In the genomic region with DNA sequence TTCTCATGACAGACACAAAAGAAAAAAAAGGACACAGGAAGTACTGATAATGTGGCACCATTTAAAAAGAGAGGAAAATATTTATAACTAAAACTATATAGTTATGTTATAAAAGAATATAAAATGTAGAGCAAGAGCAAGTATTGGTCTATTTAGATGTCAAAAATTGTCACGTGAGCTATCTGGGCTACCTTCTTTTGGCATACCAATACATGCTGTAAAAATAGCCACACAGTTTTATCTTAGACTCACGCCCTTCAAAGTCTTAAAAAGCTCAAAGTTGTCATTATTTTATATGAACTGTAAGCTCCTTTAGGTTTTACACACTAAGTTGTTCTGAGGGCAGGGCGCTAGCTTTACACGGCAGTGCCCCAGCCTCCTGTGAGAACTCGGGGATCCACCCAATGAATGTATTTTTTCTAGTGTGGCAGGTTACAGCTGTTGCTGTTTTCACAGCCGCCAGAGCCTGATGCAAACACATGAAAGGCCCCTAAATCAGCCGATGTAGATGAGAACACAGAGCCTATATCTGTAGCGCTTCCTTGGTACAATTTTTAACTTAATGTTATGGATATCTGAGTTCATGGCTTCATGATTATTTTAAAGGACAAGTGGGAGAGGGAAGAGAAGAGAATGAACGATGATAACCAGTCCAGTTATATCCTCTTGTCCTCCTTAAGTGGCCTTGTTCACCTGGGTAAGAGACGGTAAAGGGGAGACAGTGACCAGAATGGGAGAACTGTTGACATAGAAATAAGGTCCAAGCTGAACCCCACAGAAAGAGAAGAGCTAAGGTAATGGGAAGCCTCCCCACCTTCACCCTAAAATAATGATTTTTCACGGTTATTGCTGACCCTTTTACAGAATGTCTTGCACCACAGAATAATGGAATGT, we compare ENCODE assay signal across 15 cellular contexts.
A peak's percentile ranks its signal among the peaks of the same experiment; 100 is the strongest.
DNase-seq lines count a peak whose midpoint lies in the region; ATAC-seq and TF ChIP-seq lines count a peak whose summit lies in the region.
"Had no signal": no experiment of that assay in that cellular context is flagged by ENCODE, and none has a peak within 500 bp of the region (broad histone marks: within the 10 kb centered on the region; RNA-seq: fewer than 3 reads in every experiment).

No MANE protein-coding gene starts in this region.

- no peak overlapping the region for H3K56ac ChIP-seq in mesendoderm (ENCODE audit: low read length)

- TF ChIP-seq POLR2A in GM18505 (IDR thresholded peaks at IDR 0.05; ENCODE audit: borderline replicate concordance, extremely low read depth, insufficient read depth, insufficient read length), result no peak

- H3K4ac ChIP-seq in mesendoderm (ENCODE audit: low read depth, low read length), result no peak overlapping the region

- H3K4me1 Mint-ChIP-seq in nephron, result peaks cover 35% of the 10 kb centered on the region
- H3K4me1 Mint-ChIP-seq: CD14-positive monocyte, IgD-negative memory B cell had no signal

- peak overlapping the region; percentile 36 for H3K27ac ChIP-seq in caudate nucleus (ENCODE audit: low read depth, low read length)
- no peak overlapping the region for H3K27ac ChIP-seq in mesendoderm (ENCODE audit: low read depth, low read length)
- H3K27ac ChIP-seq: BLaER1 had no signal

- H3K18ac ChIP-seq in mesendoderm (ENCODE audit: low read length), result no peak overlapping the region

- H2BK5ac ChIP-seq in mesendoderm (ENCODE audit: low read length), result no peak overlapping the region

- no peaks in the 10 kb centered on the region for H3K4me1 ChIP-seq in mesendoderm (ENCODE audit: control insufficient read depth, low read depth, low read length)
- H3K4me1 ChIP-seq: BLaER1 had no signal

- H3K79me2 ChIP-seq in mesendoderm (ENCODE audit: control insufficient read depth, insufficient read depth, low read length), result no peaks in the 10 kb centered on the region

- no peak overlapping the region for H4K5ac ChIP-seq in mesendoderm (ENCODE audit: low read length)

- no CpG with 5 or more reads among the region's 11 CpGs for WGBS in mesendoderm (ENCODE audit: extremely low coverage, insufficient coverage, low lambda C conversion rate)

- ATAC-seq in GM18505 (IDR thresholded peaks at IDR 0.05; ENCODE audit: unreplicated experiment), result no peak
- ATAC-seq: CD8-positive, alpha-beta T cell; HepG2 had no signal

- peak; percentile 14 for DNase-seq in NCI-H2227 (lab: John Stamatoyannopoulos, UW; ENCODE audit: unreplicated experiment)
- no peak for DNase-seq in NCI-H2227 treated with DMSO at 0.1 percent for 48 hours (lab: John Stamatoyannopoulos, UW)
- DNase-seq in caudate nucleus (lab: John Stamatoyannopoulos, UW), result no peak
- DNase-seq in NCI-H2081 (lab: John Stamatoyannopoulos, UW), result no peak
- DNase-seq in mesendoderm, result no peak
- no peak for DNase-seq in ureter (ENCODE audit: low spot score)
- DNase-seq: 8988T; CD8-positive, alpha-beta T cell; H9 had no signal

- H3K27ac Mint-ChIP-seq in nephron, result no peak overlapping the region
- H3K27ac Mint-ChIP-seq: CD14-positive monocyte; CD8-positive, alpha-beta T cell; H9; IgD-negative memory B cell had no signal

- no peak for TF ChIP-seq CTCF in nephron (IDR thresholded peaks at IDR 0.05; ENCODE audit: unreplicated experiment in 3 of 3)

- H3K79me1 ChIP-seq in mesendoderm (ENCODE audit: low read length), result no peaks in the 10 kb centered on the region

- H3K36me3 ChIP-seq in mesendoderm (ENCODE audit: control insufficient read depth, insufficient read depth, low read length), result no peaks in the 10 kb centered on the region
- H3K36me3 ChIP-seq: BLaER1 had no signal

- no peaks in the 10 kb centered on the region for H3K36me3 Mint-ChIP-seq in nephron (ENCODE audit: low read depth)
- H3K36me3 Mint-ChIP-seq: CD14-positive monocyte; CD8-positive, alpha-beta T cell; IgD-negative memory B cell had no signal

- H3K9me3 Mint-ChIP-seq in nephron, result no peaks in the 10 kb centered on the region
- H3K9me3 Mint-ChIP-seq: CD14-positive monocyte; CD8-positive, alpha-beta T cell; H9; IgD-negative memory B cell had no signal

- H3K9ac ChIP-seq in mesendoderm (ENCODE audit: low read length), result no peak overlapping the region
- H3K9ac ChIP-seq: BLaER1 had no signal

- no peaks in the 10 kb centered on the region for H3K27me3 ChIP-seq in mesendoderm (ENCODE audit: insufficient read depth, low read length, poor library complexity)
- H3K27me3 ChIP-seq: BLaER1 had no signal

- no peak overlapping the region for H3K4me2 ChIP-seq in mesendoderm (ENCODE audit: low read length)
- H3K4me2 ChIP-seq: BLaER1 had no signal

- peak overlapping the region in 2 of 3 experiments; percentile 0 to 2 for H3K4me3 Mint-ChIP-seq in nephron
- H3K4me3 Mint-ChIP-seq: CD14-positive monocyte; CD8-positive, alpha-beta T cell; H9; IgD-negative memory B cell had no signal

- H3K23ac ChIP-seq in mesendoderm (ENCODE audit: low read length), result no peak overlapping the region

- no peaks in the 10 kb centered on the region for H3K27me3 Mint-ChIP-seq in nephron (ENCODE audit: low read depth)

- H3K4me3 ChIP-seq in mesendoderm (ENCODE audit: low read length), result no peak overlapping the region
- H3K4me3 ChIP-seq: BLaER1 had no signal

- H2BK120ac ChIP-seq in mesendoderm (ENCODE audit: low read depth, low read length), result no peak overlapping the region

- no peak overlapping the region for H2AK5ac ChIP-seq in mesendoderm (ENCODE audit: low read length)

- H2BK15ac ChIP-seq in mesendoderm (replicated peaks; ENCODE audit: low read depth), result no peak overlapping the region

- H4K8ac ChIP-seq in mesendoderm (ENCODE audit: low read depth, low read length), result no peak overlapping the region
